In the genomic region with DNA sequence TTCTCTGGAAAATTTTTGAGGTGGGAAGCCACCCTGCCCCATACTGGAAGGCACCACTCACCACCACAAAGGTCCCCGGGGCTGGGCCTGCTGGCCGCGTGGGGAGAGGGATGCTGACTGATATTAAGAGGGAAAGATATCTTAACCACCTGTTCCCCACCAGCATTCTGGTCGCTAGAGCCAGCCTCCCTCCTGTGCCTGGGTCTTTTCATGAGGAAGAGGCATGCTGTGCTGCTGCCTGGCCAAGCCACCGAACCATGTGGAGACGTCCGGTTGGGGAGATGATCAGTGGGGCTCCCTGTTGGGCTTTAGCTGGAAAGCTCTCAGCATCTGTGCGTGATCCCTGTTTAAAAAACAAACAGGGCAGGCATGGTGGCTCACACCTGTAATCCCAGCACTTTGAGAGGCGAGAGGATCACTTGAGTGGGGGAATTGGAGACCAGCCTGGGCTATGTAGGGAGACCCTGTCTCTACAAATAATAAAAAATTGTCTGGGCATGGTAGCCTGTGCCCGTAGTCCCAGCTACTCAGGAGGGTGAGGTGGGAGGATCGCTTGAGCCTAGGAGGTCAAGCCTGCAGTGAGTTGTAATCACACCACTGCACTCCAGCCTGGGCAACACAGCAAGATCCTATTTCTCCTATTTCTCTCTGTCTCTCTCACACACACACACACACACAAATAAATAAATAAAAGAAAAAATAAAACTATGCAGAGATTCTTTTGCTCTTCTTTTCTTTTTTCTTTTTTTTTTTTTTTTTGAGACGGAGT, we compare ENCODE assay signal across 9 cellular contexts. TPM values are rescaled to one million over a fixed set of nuclear protein-coding genes. Genes with fewer than 3 reads are reported as not detected.
A peak's percentile ranks its signal among the peaks of the same experiment; 100 is the strongest.
DNase-seq lines count a peak whose midpoint lies in the region; ATAC-seq, FAIRE-seq and TF ChIP-seq lines count a peak whose summit lies in the region.
"Had no signal": no experiment of that assay in that cellular context is flagged by ENCODE, and none has a peak within 500 bp of the region (broad histone marks: within the 10 kb centered on the region; RNA-seq: fewer than 3 reads in every experiment).

No MANE protein-coding gene starts in this region.

- H3K4me3 Mint-ChIP-seq in stimulated activated naive CD8-positive, alpha-beta T cell treated with anti-CD3 and anti-CD28 coated beads, Interleukin-15, amount 100 ng/mL, for 72 hours, result peak overlapping the region; percentile 99 to 100

- H3K14ac ChIP-seq in mesenchymal stem cell (ENCODE audit: low read length in 2 of 2), result no peak overlapping the region

- FAIRE-seq in H54 (lab: Jason Lieb, UNC), result no peak
- FAIRE-seq: colon had no signal

- peaks cover 55% of the 10 kb centered on the region for H3K4me1 Mint-ChIP-seq in stimulated activated naive CD8-positive, alpha-beta T cell treated with anti-CD3 and anti-CD28 coated beads, Interleukin-15, amount 100 ng/mL, for 72 hours

- no peaks in the 10 kb centered on the region for H3K9me3 Mint-ChIP-seq in stimulated activated naive CD8-positive, alpha-beta T cell treated with anti-CD3 and anti-CD28 coated beads, Interleukin-15, amount 100 ng/mL, for 72 hours

- H3K79me1 ChIP-seq in mesenchymal stem cell (replicated peaks; ENCODE audit: low read length, poor library complexity, severe bottlenecking), result peaks cover 29% of the 10 kb centered on the region

- no peak overlapping the region for H2BK15ac ChIP-seq in mesenchymal stem cell (ENCODE audit: low read depth, poor library complexity, severe bottlenecking)

- TF ChIP-seq CTCF in choroid plexus epithelial cell (conservative IDR thresholded peaks at IDR 0.05; ENCODE audit: low read depth, low read length), result no peak

- H2AK5ac ChIP-seq in mesenchymal stem cell (ENCODE audit: low read length, severe bottlenecking), result no peak overlapping the region

- peak; percentile 19 for ATAC-seq in stimulated activated naive CD8-positive, alpha-beta T cell treated with anti-CD3 and anti-CD28 coated beads, Interleukin-15, amount 100 ng/mL, for 72 hours

- no peak overlapping the region for H2BK12ac ChIP-seq in mesenchymal stem cell (ENCODE audit: low read length in 2 of 2)

- peak overlapping the region; percentile 24 for H2AFZ ChIP-seq in mesenchymal stem cell (ENCODE audit: low read depth, low read length)

- no peak for TF ChIP-seq POLR2A in H54 (IDR thresholded peaks at IDR 0.05; ENCODE audit: low read depth, low read length)

- DNase-seq in NCI-H345 (lab: John Stamatoyannopoulos, UW) (peak; percentile 12), NCI-H345 treated with DMSO at 0.1 percent for 48 hours (lab: John Stamatoyannopoulos, UW; ENCODE audit: unreplicated experiment) (no peak), T-helper 1 cell (peak in 3 of 5 donors; percentile 3 to 17 (median 3)), choroid plexus epithelial cell (ENCODE audit: low read depth) (peak; percentile 44), mesenchymal stem cell (peak; percentile 42), H54 (ENCODE audit: insufficient read length, low spot score) (no peak), NCI-H2107 treated with DMSO at 0.1 percent for 48 hours (lab: John Stamatoyannopoulos, UW; ENCODE audit: unreplicated experiment) (no peak)
- DNase-seq in stimulated activated naive CD8-positive, alpha-beta T cell treated with anti-CD3 and anti-CD28 coated beads, Interleukin-15, amount 100 ng/mL, for 72 hours, result peak in 1 of 2 donors; percentile 52

- H2BK5ac ChIP-seq in mesenchymal stem cell (ENCODE audit: low read depth, low read length, poor library complexity, severe bottlenecking), result no peak overlapping the region

- H3K4ac ChIP-seq in mesenchymal stem cell (ENCODE audit: low read depth in 1 of 2, low read length in 2 of 2), result no peak overlapping the region

- H3K27ac Mint-ChIP-seq in stimulated activated naive CD8-positive, alpha-beta T cell treated with anti-CD3 and anti-CD28 coated beads, Interleukin-15, amount 100 ng/mL, for 72 hours, result peak overlapping the region; percentile 99 to 100

- 46% methylated on average over 9 of the region's 12 CpGs for WGBS in mesenchymal stem cell

- H3K9me3 ChIP-seq in mesenchymal stem cell (ENCODE audit: control insufficient read depth, low read length), result no peaks in the 10 kb centered on the region

- H3K27ac ChIP-seq in mesenchymal stem cell (ENCODE audit: low read length, poor library complexity, severe bottlenecking), result peak overlapping the region; percentile 71

- H3K23ac ChIP-seq in mesenchymal stem cell (ENCODE audit: low read length in 2 of 2), result no peak overlapping the region

- H3K36me3 ChIP-seq in mesenchymal stem cell (ENCODE audit: control insufficient read depth in 1 of 2, insufficient read depth in 2 of 2, low read depth in 1 of 2, low read length in 2 of 2), result peaks cover 5 to 21% of the 10 kb centered on the region in 2 experiments

- no peak overlapping the region for H4K8ac ChIP-seq in mesenchymal stem cell (ENCODE audit: low read length)

- H3K9ac ChIP-seq in mesenchymal stem cell (ENCODE audit: low read length), result peak overlapping the region; percentile 99

- H3K27me3 ChIP-seq in mesenchymal stem cell (ENCODE audit: control insufficient read depth in 1 of 2, insufficient read depth in 1 of 2, low read length in 2 of 2), result no peaks in the 10 kb centered on the region

- H3K4me3 ChIP-seq in choroid plexus epithelial cell (ENCODE audit: low read depth, low read length) (peak overlapping the region; percentile 98), mesenchymal stem cell (ENCODE audit: insufficient read depth in 1 of 2, low read depth in 1 of 2, low read length in 2 of 2) (peak overlapping the region; percentile 45 to 99)

- H3K27me3 Mint-ChIP-seq in stimulated activated naive CD8-positive, alpha-beta T cell treated with anti-CD3 and anti-CD28 coated beads, Interleukin-15, amount 100 ng/mL, for 72 hours, result no peaks in the 10 kb centered on the region

- H3K4me1 ChIP-seq in mesenchymal stem cell (ENCODE audit: control insufficient read depth, insufficient read depth, low read depth, low read length), result peaks cover 16% of the 10 kb centered on the region

- H3K4me2 ChIP-seq in mesenchymal stem cell (ENCODE audit: low read length, poor library complexity, severe bottlenecking), result peak overlapping the region; percentile 95

- H2BK120ac ChIP-seq in mesenchymal stem cell (ENCODE audit: low read depth, low read length), result no peak overlapping the region

- H4K91ac ChIP-seq in mesenchymal stem cell (ENCODE audit: low read length), result no peak overlapping the region

- no peak overlapping the region for H3K18ac ChIP-seq in mesenchymal stem cell (ENCODE audit: low read depth in 1 of 2, low read length in 2 of 2)

RNA-seq across cellular contexts. Expression of gene KLHL18, which starts 1.0 kb away (rescaled TPM):
- 10.2 TPM for polyA plus RNA-seq in mesenchymal stem cell (2013, experiment 1 of 2)
- polyA plus RNA-seq in mesenchymal stem cell (2013, experiment 2 of 2), result 10.3 TPM

RNA-seq across cellular contexts. Expression of gene KIF9, which starts 1.2 kb away (rescaled TPM):
- polyA plus RNA-seq in mesenchymal stem cell (2013, experiment 1 of 2), result 6.5 TPM
- polyA plus RNA-seq in mesenchymal stem cell (2013, experiment 2 of 2), result 6.5 TPM

Comparison
In these comparisons a context has a peak if more than half of its experiments do, and no peak if none do; other contexts are left out.
1. DNase-seq: peak in NCI-H345 (single experiment), T-helper 1 cell (3 of 5), choroid plexus epithelial cell (single experiment) and mesenchymal stem cell (single experiment); none in NCI-H345 treated with DMSO at 0.1 percent for 48 hours (single experiment), H54 (single experiment) and NCI-H2107 treated with DMSO at 0.1 percent for 48 hours (single experiment).